Comparison of ENCODE assay signal across 8 cellular contexts in the genomic region with DNA sequence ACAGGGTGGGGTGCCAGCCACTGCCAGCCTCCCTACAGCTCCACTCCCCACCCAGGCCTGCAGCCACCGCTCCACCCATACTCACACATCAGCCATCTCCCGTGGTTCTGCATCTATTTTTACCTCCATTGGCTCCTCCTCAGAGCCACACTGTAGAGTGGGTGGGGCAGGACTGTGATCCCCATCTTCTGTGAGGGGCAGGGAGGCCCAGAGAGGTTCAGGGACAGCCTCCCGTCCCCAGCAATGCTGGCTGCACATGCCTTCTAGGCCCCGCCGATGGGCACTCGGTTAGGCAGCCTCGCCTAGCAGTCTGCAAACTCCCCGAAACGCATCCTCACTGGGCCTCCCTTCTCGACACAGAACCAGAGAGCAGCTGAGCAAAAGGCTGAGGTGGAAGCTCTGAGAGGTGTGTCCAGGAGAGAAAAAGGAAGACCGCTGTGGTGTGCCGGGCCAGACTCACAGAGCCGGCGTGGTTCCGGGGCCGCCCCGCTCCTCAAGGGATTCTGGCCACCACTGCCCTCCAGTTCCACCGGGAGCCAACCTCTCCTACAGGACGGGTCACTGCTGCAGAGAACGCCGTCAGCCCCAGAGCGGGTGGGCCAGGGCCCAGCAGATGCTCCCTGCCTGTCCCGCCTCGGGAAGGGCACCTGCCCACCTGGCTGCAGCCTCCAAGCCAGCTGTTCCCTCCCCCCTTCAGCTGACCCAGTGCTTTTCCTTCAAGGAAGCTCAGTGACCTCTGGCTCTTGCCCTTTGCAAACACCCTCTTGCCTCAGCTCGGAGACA.
A peak's percentile ranks its signal among the peaks of the same experiment; 100 is the strongest.
DNase-seq lines count a peak whose midpoint lies in the region; ATAC-seq and TF ChIP-seq lines count a peak whose summit lies in the region.

No MANE protein-coding gene starts in this region.

- BruUV-seq in PC-9 (replicated peaks; lab: Mats Ljungman, UMichigan), result no TSS peak

- no peaks in the 10 kb centered on the region for H3K27me3 ChIP-seq in PC-9 (ENCODE audit: insufficient read depth, low read depth)

- H3K9me2 ChIP-seq in PC-9 (ENCODE audit: insufficient read depth), result no peaks in the 10 kb centered on the region

- H3K4me1 Mint-ChIP-seq in naive thymus-derived CD8-positive, alpha-beta T cell, result peaks cover 23 to 55% (median 45%) of the 10 kb centered on the region in 4 donors

- H4K20me1 ChIP-seq in PC-9 (ENCODE audit: insufficient read depth), result peaks cover 5% of the 10 kb centered on the region; the same call in 1 of the 2 replicates

- DNase-seq in COLO668 (lab: John Stamatoyannopoulos, UW; ENCODE audit: unreplicated experiment) (peak; percentile 43), PC-9 (peak in 1 of 2 experiments; percentile 26), epithelial cell of prostate (ENCODE audit: low read depth, low spot score) (no peak), SW 1271 (lab: John Stamatoyannopoulos, UW) (no peak), NCI-H2029 treated with DMSO at 0.1 percent for 48 hours (lab: John Stamatoyannopoulos, UW) (no peak)
- peak in 4 of 10 donors; percentile 5 to 33 (median 29) for DNase-seq in naive thymus-derived CD8-positive, alpha-beta T cell

- no peaks in the 10 kb centered on the region for H3K9me3 ChIP-seq in PC-9 (ENCODE audit: insufficient read depth, low read depth)

- no peaks in the 10 kb centered on the region for H3K36me3 ChIP-seq in PC-9 (ENCODE audit: low read depth)

- POLR2A ChIA-PET in PC-9 (lab: Charles Lee; ENCODE audit: unreplicated experiment), result no interaction called here
- POLR2A ChIA-PET in naive thymus-derived CD8-positive, alpha-beta T cell (lab: Charles Lee), result interaction anchor here (0.6 to 0.8 kb wide), 2 partner anchors 12 to 379 kb away, joined by 3 to 4 read pairs; no protein-coding TSS in a partner anchor

- CTCF ChIA-PET in PC-9 (lab: Charles Lee), result interaction anchor here (1.1 to 1.2 kb wide), 2 partner anchors 15 to 50 kb away, joined by 3 read pairs; no protein-coding TSS in a partner anchor

- H3K27me3 Mint-ChIP-seq in naive thymus-derived CD8-positive, alpha-beta T cell, result no peaks in the 10 kb centered on the region

- H3F3A ChIP-seq in PC-9 (ENCODE audit: insufficient read depth, low read depth), result peaks cover 26% of the 10 kb centered on the region

- H3K79me2 ChIP-seq in PC-9 (ENCODE audit: low read depth), result peaks cover 18% of the 10 kb centered on the region

- ATAC-seq in naive thymus-derived CD8-positive, alpha-beta T cell, result peak in 1 of 2 donors; percentile 17
- ATAC-seq in HG03095 (IDR thresholded peaks at IDR 0.05; ENCODE audit: unreplicated experiment) (no peak), GM18870 (IDR thresholded peaks at IDR 0.05; ENCODE audit: unreplicated experiment) (no peak)

- peak overlapping the region; percentile 53 to 90 (median 84) for H3K27ac Mint-ChIP-seq in naive thymus-derived CD8-positive, alpha-beta T cell

- no peaks in the 10 kb centered on the region for H3K9me3 Mint-ChIP-seq in naive thymus-derived CD8-positive, alpha-beta T cell

- H3K36me3 Mint-ChIP-seq in naive thymus-derived CD8-positive, alpha-beta T cell, result peaks cover 0 to 3% (median 0%) of the 10 kb centered on the region in 3 donors

- TF ChIP-seq CTCF in PC-9 (conservative IDR thresholded peaks at IDR 0.05), result no peak

- H2AFZ ChIP-seq in PC-9, result peak overlapping the region; percentile 92; the same call in 1 of the 2 replicates

- peaks cover 45% of the 10 kb centered on the region for H3K4me1 ChIP-seq in PC-9 (replicated peaks; ENCODE audit: insufficient read depth)

- H3K4me3 ChIP-seq in PC-9, result peak overlapping the region; percentile 89

- H3K4me2 ChIP-seq in PC-9, result peak overlapping the region; percentile 88

- peak overlapping the region; percentile 69 to 87 (median 76) for H3K4me3 Mint-ChIP-seq in naive thymus-derived CD8-positive, alpha-beta T cell

- intact Hi-C loops in PC-9 (cut with micrococcal nuclease; ENCODE audit: unreplicated experiment), result no loop called here

- H3K27ac ChIP-seq in PC-9 (no peak overlapping the region), epithelial cell of prostate (peak overlapping the region; percentile 57)
